ENCODE assay signal across 8 cellular contexts in the genomic region with DNA sequence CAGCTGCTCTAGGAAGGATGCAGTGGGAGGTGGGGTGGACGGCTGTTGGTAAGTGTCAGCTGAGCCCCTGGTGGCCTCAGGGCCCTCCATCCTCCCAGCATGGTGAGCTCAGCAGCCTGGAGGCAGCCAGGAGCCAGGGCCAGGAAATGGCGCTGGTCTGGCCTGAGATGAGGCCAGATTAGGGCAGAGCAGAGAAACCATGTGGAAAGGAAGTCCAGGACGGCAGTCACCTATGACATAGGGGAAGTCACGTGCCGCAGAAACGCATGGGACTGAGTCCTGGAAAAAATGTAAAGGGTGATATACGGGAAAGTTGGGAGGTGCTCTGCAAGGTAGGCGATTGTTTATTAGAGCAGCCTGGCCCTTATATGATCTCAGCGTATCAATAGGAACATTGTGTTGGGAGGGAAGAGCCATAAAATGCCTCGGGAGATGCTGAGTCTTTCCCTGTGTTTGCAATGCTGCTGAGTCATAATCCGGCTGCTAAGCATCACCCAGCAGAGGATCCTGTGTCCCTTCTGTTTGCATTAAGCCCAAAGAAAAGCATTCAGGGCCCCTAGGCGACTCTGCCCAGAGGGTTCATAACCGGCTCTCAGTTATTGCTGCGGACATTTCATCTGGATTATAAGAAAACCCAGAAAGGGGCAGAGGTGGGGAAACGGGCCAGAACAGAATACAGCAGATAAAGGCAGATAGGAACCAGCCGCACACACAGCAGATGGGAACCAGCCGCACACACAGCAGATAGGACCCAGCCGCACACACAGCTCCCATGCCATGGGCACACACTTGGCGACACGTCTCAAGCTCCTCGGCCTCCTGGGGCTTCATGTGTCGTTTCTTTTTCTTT. TPM values are rescaled to one million over a fixed set of nuclear protein-coding genes. Genes with fewer than 3 reads are reported as not detected.
A peak's percentile ranks its signal among the peaks of the same experiment; 100 is the strongest.
DNase-seq lines count a peak whose midpoint lies in the region; ATAC-seq, FAIRE-seq and TF ChIP-seq lines count a peak whose summit lies in the region.

No MANE protein-coding gene starts in this region.

- POLR2A ChIA-PET in HepG2 (lab: Yijun Ruan, JAX), result no interaction called here

- H3K9ac ChIP-seq in HepG2 (ENCODE audit: insufficient read depth, low read depth, low read length), result peak overlapping the region; percentile 42; the same call in 1 of the 2 replicates

- H3K9me3 ChIP-seq in HepG2 (ENCODE audit: low read length), result no peaks in the 10 kb centered on the region
- H3K9me3 ChIP-seq in esophagus squamous epithelium, result no peaks in the 10 kb centered on the region

- H3K4me1 ChIP-seq in HepG2 (ENCODE audit: insufficient read depth, low read length), result peaks cover 18% of the 10 kb centered on the region
- H3K4me1 ChIP-seq in esophagus squamous epithelium, result peaks cover 0 to 9% (median 3%) of the 10 kb centered on the region in 3 donors

- no peak for TF ChIP-seq RAD21 in HepG2 (CRISPR knock-in tag; IDR thresholded peaks at IDR 0.05)

- BruUV-seq in HepG2 (replicated peaks; lab: Mats Ljungman, UMichigan), result TSS peak; percentile 88

- TF ChIP-seq CTCF in HepG2 (CRISPR knock-in tag; IDR thresholded peaks at IDR 0.05), result 0 out of 2 replicates have a peak, but pooled peaks have one; percentile 3
- no peak for TF ChIP-seq CTCF in esophagus squamous epithelium (IDR thresholded peaks at IDR 0.05)

- 0 out of 4 replicates have a peak, but pooled peaks of 1 of the 2 experiments have one; percentile 37 for TF ChIP-seq POLR2A in HepG2 (IDR thresholded peaks at IDR 0.05; ENCODE audit: insufficient read depth in 1 of 2, low read depth in 2 of 2, low read length in 2 of 2)
- TF ChIP-seq POLR2A in esophagus squamous epithelium (IDR thresholded peaks at IDR 0.05), result no peak

- CTCF ChIA-PET in HepG2 (lab: Yijun Ruan, JAX; ENCODE audit: low intra/inter-chr PET ratio, low total read pairs), result no interaction called here

- TF ChIP-seq EP300 in HepG2 (IDR thresholded peaks at IDR 0.05; ENCODE audit: low read depth in 2 of 2, low read length in 2 of 2) (peak in 1 of 2 experiments; percentile 69; a peak in 2 of 4 replicates), HepG2 (CRISPR knock-in tag; IDR thresholded peaks at IDR 0.05; ENCODE audit: borderline replicate concordance) (no peak; the same call in 1 of the 2 replicates)

- 29% methylated on average over 22 of the region's 22 CpGs for WGBS in HepG2 (ENCODE audit: low lambda C conversion rate)
- WGBS in esophagus squamous epithelium, 2 donors, result 37 to 47% methylated on average over 21 to 22 of the region's 22 CpGs

- in situ Hi-C loops in HepG2 (cut with HindIII; ENCODE audit: extremely low pct_ligation_motif_present, low pct_unique_long_range_greater_than_20kb), result no loop called here

- H3K4me2 ChIP-seq in HepG2 (ENCODE audit: low read depth, low read length), result peak overlapping the region; percentile 49

- H3K27me3 ChIP-seq in HepG2 (ENCODE audit: control insufficient read depth in 1 of 2, insufficient read depth in 2 of 2, low read length in 2 of 2), result no peaks in the 10 kb centered on the region
- peaks cover 0 to 4% (median 0%) of the 10 kb centered on the region in 4 donors for H3K27me3 ChIP-seq in esophagus squamous epithelium

- H4K20me1 ChIP-seq in HepG2 (ENCODE audit: insufficient read depth, low read length), result no peaks in the 10 kb centered on the region

- DNase-seq in COLO668 (lab: John Stamatoyannopoulos, UW; ENCODE audit: unreplicated experiment) (peak; percentile 77), NCI-H1694 treated with DMSO at 0.1 percent for 48 hours (lab: John Stamatoyannopoulos, UW) (peak; percentile 80), caudate nucleus (lab: John Stamatoyannopoulos, UW) (peak in 44 of 61 donors; percentile 10 to 79 (median 54)), HepG2 (ENCODE audit: low spot score) (peak; percentile 92), esophagus squamous epithelium (lab: John Stamatoyannopoulos, UW) (no peak)
- no peak for DNase-seq in activated CD4-positive, alpha-beta T cell treated with anti-CD3 and anti-CD28 coated beads, Interleukin-2, amount 50 U/mL, for 4 hours

- no peak overlapping the region for H2AFZ ChIP-seq in HepG2 (ENCODE audit: low read length)

- peak overlapping the region; percentile 97 for H3K27ac ChIP-seq in caudate nucleus (ENCODE audit: low read depth, low read length)
- peak overlapping the region; percentile 38 for H3K27ac ChIP-seq in HepG2 (ENCODE audit: extremely low read length, insufficient read depth, low read length)
- peak overlapping the region in 2 of 4 donors; percentile 10 to 13 for H3K27ac ChIP-seq in esophagus squamous epithelium

- peak overlapping the region in 1 of 3 experiments; percentile 12; a peak in 1 of 6 replicates for H3K4me3 ChIP-seq in HepG2 (replicated peaks in 1 of 3; ENCODE audit: insufficient read depth in 1 of 3, low read depth in 2 of 3, low read length in 3 of 3)
- peak overlapping the region in 1 of 4 donors; percentile 7 for H3K4me3 ChIP-seq in esophagus squamous epithelium

- H3K36me3 ChIP-seq in HepG2 (replicated peaks in 1 of 2; ENCODE audit: control insufficient read depth in 1 of 2, insufficient read depth in 2 of 2, low read length in 2 of 2) (no peaks in the 10 kb centered on the region; a peak in 1 of 5 replicates), esophagus squamous epithelium (peaks cover 0 to 8% (median 0%) of the 10 kb centered on the region in 3 donors)

- FAIRE-seq in HepG2 (lab: Jason Lieb, UNC), result peak; percentile 94

- intact Hi-C loops in HepG2 (cut with micrococcal nuclease; ENCODE audit: unreplicated experiment) (loop anchor here (1.0 kb wide), 1 partner anchor 28 kb away; no protein-coding TSS in a partner anchor), esophagus squamous epithelium (cut with DNase I) (no loop called here)

- no peaks in the 10 kb centered on the region for H3K79me2 ChIP-seq in HepG2 (ENCODE audit: insufficient read depth, low read length)

- ATAC-seq in HepG2 (peak; percentile 92), HG03354 (IDR thresholded peaks at IDR 0.05; ENCODE audit: poor library complexity, severe bottlenecking, unreplicated experiment) (no peak), GM18868 (IDR thresholded peaks at IDR 0.05; ENCODE audit: unreplicated experiment) (no peak)

TF ChIP-seq in HepG2, 621 proteins besides CTCF, POLR2A, EP300 and RAD21 (continues in another document):
- TF ChIP-seq ZNF30 (CRISPR knock-in tag; IDR thresholded peaks at IDR 0.05) (no peak), ELF3 (CRISPR knock-in tag; IDR thresholded peaks at IDR 0.05) (peak; percentile 42; the same call in 1 of the 2 replicates), ZNF292 (CRISPR knock-in tag; IDR thresholded peaks at IDR 0.05; ENCODE audit: borderline replicate concordance, low read depth) (peak; percentile 12; the same call in 1 of the 2 replicates), ZEB1 (IDR thresholded peaks at IDR 0.05; ENCODE audit: insufficient replicate concordance, low read depth) (no peak)
- TF ChIP-seq, protein P1, sequence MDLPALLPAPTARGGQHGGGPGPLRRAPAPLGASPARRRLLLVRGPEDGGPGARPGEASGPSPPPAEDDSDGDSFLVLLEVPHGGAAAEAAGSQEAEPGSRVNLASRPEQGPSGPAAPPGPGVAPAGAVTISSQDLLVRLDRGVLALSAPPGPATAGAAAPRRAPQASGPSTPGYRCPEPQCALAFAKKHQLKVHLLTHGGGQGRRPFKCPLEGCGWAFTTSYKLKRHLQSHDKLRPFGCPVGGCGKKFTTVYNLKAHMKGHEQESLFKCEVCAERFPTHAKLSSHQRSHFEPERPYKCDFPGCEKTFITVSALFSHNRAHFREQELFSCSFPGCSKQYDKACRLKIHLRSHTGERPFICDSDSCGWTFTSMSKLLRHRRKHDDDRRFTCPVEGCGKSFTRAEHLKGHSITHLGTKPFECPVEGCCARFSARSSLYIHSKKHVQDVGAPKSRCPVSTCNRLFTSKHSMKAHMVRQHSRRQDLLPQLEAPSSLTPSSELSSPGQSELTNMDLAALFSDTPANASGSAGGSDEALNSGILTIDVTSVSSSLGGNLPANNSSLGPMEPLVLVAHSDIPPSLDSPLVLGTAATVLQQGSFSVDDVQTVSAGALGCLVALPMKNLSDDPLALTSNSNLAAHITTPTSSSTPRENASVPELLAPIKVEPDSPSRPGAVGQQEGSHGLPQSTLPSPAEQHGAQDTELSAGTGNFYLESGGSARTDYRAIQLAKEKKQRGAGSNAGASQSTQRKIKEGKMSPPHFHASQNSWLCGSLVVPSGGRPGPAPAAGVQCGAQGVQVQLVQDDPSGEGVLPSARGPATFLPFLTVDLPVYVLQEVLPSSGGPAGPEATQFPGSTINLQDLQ (CRISPR knock-in tag; IDR thresholded peaks at IDR 0.05), result no peak

RNA-seq across cellular contexts. Expression of a gene that starts 30.3 kb away (rescaled TPM):
- total RNA-seq in HepG2 (2016; rRNA removed; fragmentation: Illumina TruSeq; extraction: Trizol) (0.24 TPM in 1 of 2 replicates, not detected in the other), esophagus squamous epithelium (1 to 10 TPM; 2.1 to 8.1 (median 5.2) TPM)
- 0.18 TPM in 1 of 2 replicates, not detected in the other for total RNA-seq in HepG2 (2016; cell fraction: cytosol; rRNA removed; fragmentation: Illumina TruSeq; extraction: Trizol; ENCODE audit: low read depth)
- total RNA-seq in HepG2 (2016; cell fraction: insoluble cytoplasmic fraction; rRNA removed; fragmentation: Illumina TruSeq; extraction: Trizol), result 0.13 and 0.24 TPM in 2 replicates
- total RNA-seq in HepG2 (2016; cell fraction: membrane; rRNA removed; fragmentation: Illumina TruSeq; extraction: Trizol), result 0.07 and 0.19 TPM in 2 replicates
- 0.28 and 0.59 TPM in 2 replicates for total RNA-seq in HepG2 (2016; cell fraction: nucleus; rRNA removed; fragmentation: Illumina TruSeq; extraction: Trizol)
- polyA plus RNA-seq in HepG2 (2011; rRNA removed), result 0.04 and 0.12 TPM in 2 replicates
- polyA plus RNA-seq in HepG2 (2011; cell fraction: cytosol; rRNA removed), result 0.12 and 0.30 TPM in 2 replicates
- 0.21 and 0.24 TPM in 2 replicates for polyA plus RNA-seq in HepG2 (2011; cell fraction: nucleus; rRNA removed)
- polyA plus RNA-seq in HepG2 (2012), result 0.07 TPM in 1 of 2 replicates, not detected in the other
- polyA plus RNA-seq in HepG2 (2016; cell fraction: cytosol; fragmentation: Illumina TruSeq; extraction: Trizol; ENCODE audit: low read depth), result 0.03 and 0.06 TPM in 2 replicates
- polyA plus RNA-seq in HepG2 (2016; cell fraction: insoluble cytoplasmic fraction; fragmentation: Illumina TruSeq; extraction: Trizol; ENCODE audit: low read depth), result 0.20 TPM in 1 of 2 replicates, not detected in the other
- polyA plus RNA-seq in HepG2 (2016; cell fraction: membrane; fragmentation: Illumina TruSeq; extraction: Trizol; ENCODE audit: low read depth), result 0.10 and 0.13 TPM in 2 replicates
- 0.40 and 0.51 TPM in 2 replicates for polyA plus RNA-seq in HepG2 (2016; cell fraction: nucleus; fragmentation: Illumina TruSeq; extraction: Trizol; ENCODE audit: insufficient read depth, low read depth)
- 0.09 and 1.4 TPM in 2 replicates for polyA minus RNA-seq in HepG2 (2011; rRNA and poly(A)+ RNA removed; ENCODE audit: low replicate concordance)
- 0.35 and 0.59 TPM in 2 replicates for polyA minus RNA-seq in HepG2 (2011; cell fraction: cytosol; rRNA and poly(A)+ RNA removed)
- 0.64 TPM in 1 of 2 replicates, not detected in the other for polyA minus RNA-seq in HepG2 (2011; cell fraction: nucleus; rRNA and poly(A)+ RNA removed)

Comparison
In these comparisons a context has a peak if more than half of its experiments do, and no peak if none do; other contexts are left out.
1. DNase-seq: peak in COLO668 (single experiment), NCI-H1694 treated with DMSO at 0.1 percent for 48 hours (single experiment), caudate nucleus (44 of 61) and HepG2 (single experiment); none in esophagus squamous epithelium (single experiment) and activated CD4-positive, alpha-beta T cell treated with anti-CD3 and anti-CD28 coated beads, Interleukin-2, amount 50 U/mL, for 4 hours (0 of 2).